Comparison of ENCODE assay signal across 25 cellular contexts in genomic region chr4:139669335-139669734, GRCh38.
"Had no signal": no experiment of that assay in that cellular context is flagged by ENCODE, and none has a peak within 500 bp of the region (broad histone marks: within the 10 kb centered on the region; RNA-seq: fewer than 3 reads in every experiment).

No MANE protein-coding gene starts in this region.

- H3K9me3 ChIP-seq: ascending aorta, MG63, SJCRH30 had no signal

- H3K27ac Mint-ChIP-seq: activated CD4-positive, alpha-beta T cell treated with anti-CD3 and anti-CD28 coated beads, Interleukin-2, amount 10 ng/mL, durations not matched to agents 24 days and 14 days; activated CD8-positive, alpha-beta T cell treated with anti-CD3 and anti-CD28 coated beads for 36 hours; activated naive CD8-positive, alpha-beta T cell treated with anti-CD3 and anti-CD28 coated beads for 36 hours; activated T-cell treated with anti-CD3 and anti-CD28 coated beads, Interleukin-2, amount 50 U/mL, for 72 hours; activated T-helper 17 cell treated with anti-CD3 and anti-CD28 coated beads, Interleukin-2, amount 50 U/mL, for 72 hours had no signal

- H3K4me3 ChIP-seq: ascending aorta, MG63, SJCRH30, SK-N-MC had no signal

- ATAC-seq: activated CD8-positive, alpha-beta T cell treated with anti-CD3 and anti-CD28 coated beads for 36 hours; activated T-cell treated with anti-CD3 and anti-CD28 coated beads, Interleukin-2, amount 50 U/mL, for 72 hours; activated T-helper 17 cell treated with anti-CD3 and anti-CD28 coated beads, Interleukin-2, amount 50 U/mL, for 72 hours; Panc1 had no signal

- H3K36me3 ChIP-seq: MG63, SJCRH30 had no signal

- H3K27ac ChIP-seq: ascending aorta, SJCRH30, SK-N-MC had no signal

- DNase-seq: activated CD4-positive, alpha-beta T cell treated with anti-CD3 and anti-CD28 coated beads, Interleukin-2, amount 10 ng/mL, durations not matched to agents 24 days and 14 days; activated CD4-positive, alpha-beta T cell treated with anti-CD3 and anti-CD28 coated beads, Interleukin-2, amount 50 U/mL, for 4 hours; activated CD8-positive, alpha-beta T cell treated with anti-CD3 and anti-CD28 coated beads for 36 hours; activated effector memory CD4-positive, alpha-beta T cell treated with anti-CD3 and anti-CD28 coated beads, Interleukin-2, amount 50 U/mL, for 16 hours; activated naive CD4-positive, alpha-beta T cell; activated naive CD4-positive, alpha-beta T cell treated with anti-CD3 and anti-CD28 coated beads, Interleukin-2, amount 50 U/mL, for 16 hours; activated naive CD8-positive, alpha-beta T cell treated with anti-CD3 and anti-CD28 coated beads for 36 hours; activated T-cell treated with anti-CD3 and anti-CD28 coated beads, Interleukin-2, amount 50 U/mL, for 1 hour; activated T-cell treated with anti-CD3 and anti-CD28 coated beads, Interleukin-2, amount 50 U/mL, for 72 hours; amniotic stem cell; MG63; NCI-H1048; NCI-H1105 treated with DMSO at 0.1 percent for 48 hours; NCI-H1436; NCI-H1694; NCI-H1930; NCI-H345; NCI-H524 treated with DMSO at 0.1 percent for 48 hours; SHP77; SJCRH30; T1000 had no signal

- H3K27me3 ChIP-seq: ascending aorta, MG63, SJCRH30 had no signal

- H3K4me3 Mint-ChIP-seq: activated CD4-positive, alpha-beta T cell treated with anti-CD3 and anti-CD28 coated beads, Interleukin-2, amount 10 ng/mL, durations not matched to agents 24 days and 14 days; activated CD8-positive, alpha-beta T cell treated with anti-CD3 and anti-CD28 coated beads for 36 hours; activated naive CD8-positive, alpha-beta T cell treated with anti-CD3 and anti-CD28 coated beads for 36 hours; activated T-cell treated with anti-CD3 and anti-CD28 coated beads, Interleukin-2, amount 50 U/mL, for 72 hours; activated T-helper 17 cell treated with anti-CD3 and anti-CD28 coated beads, Interleukin-2, amount 50 U/mL, for 72 hours had no signal

- H3K9me3 Mint-ChIP-seq: activated CD4-positive, alpha-beta T cell treated with anti-CD3 and anti-CD28 coated beads, Interleukin-2, amount 10 ng/mL, durations not matched to agents 24 days and 14 days; activated CD8-positive, alpha-beta T cell treated with anti-CD3 and anti-CD28 coated beads for 36 hours; activated naive CD8-positive, alpha-beta T cell treated with anti-CD3 and anti-CD28 coated beads for 36 hours; activated T-cell treated with anti-CD3 and anti-CD28 coated beads, Interleukin-2, amount 50 U/mL, for 72 hours; activated T-helper 17 cell treated with anti-CD3 and anti-CD28 coated beads, Interleukin-2, amount 50 U/mL, for 72 hours had no signal

- H3K27me3 Mint-ChIP-seq: activated CD4-positive, alpha-beta T cell treated with anti-CD3 and anti-CD28 coated beads, Interleukin-2, amount 10 ng/mL, durations not matched to agents 24 days and 14 days; activated T-helper 17 cell treated with anti-CD3 and anti-CD28 coated beads, Interleukin-2, amount 50 U/mL, for 72 hours had no signal
